22 cellular contexts compared by ENCODE assay signal in the genomic region with DNA sequence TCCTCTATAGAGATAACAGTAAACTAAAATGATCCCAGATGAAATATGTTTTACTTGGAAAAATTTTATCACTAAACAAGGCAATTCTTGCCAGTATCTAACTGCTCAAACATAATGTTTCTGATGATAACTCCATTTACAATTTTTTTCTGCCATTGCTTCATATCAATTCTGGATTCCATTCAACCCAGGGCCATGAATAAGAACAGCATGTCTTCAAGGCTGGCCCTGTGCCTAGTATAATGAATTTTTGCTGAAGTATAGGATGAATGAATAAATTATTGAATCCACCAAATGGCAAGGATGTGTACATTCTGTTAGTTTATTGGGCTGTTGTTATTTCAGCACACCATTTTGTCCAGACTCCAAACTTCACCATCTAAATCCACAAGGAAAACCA.
"Had no signal": no experiment of that assay in that cellular context is flagged by ENCODE, and none has a peak within 500 bp of the region (broad histone marks: within the 10 kb centered on the region; RNA-seq: fewer than 3 reads in every experiment).

No MANE protein-coding gene starts in this region.

- DNase-seq: kidney glomerular epithelial cell; left colon; left lung; lower lobe of right lung; mammary epithelial cell; mesenchymal stem cell; naive thymus-derived CD8-positive, alpha-beta T cell; nucleus accumbens; pancreas; posterior cingulate gyrus; retina; right cardiac atrium; stimulated activated CD4-positive, alpha-beta T cell treated with anti-CD3 and anti-CD28 coated beads, Interleukin-1b, Interleukin-23, amount 100 ng/mL, for 48 hours; stimulated activated CD4-positive, alpha-beta T cell treated with anti-CD3 and anti-CD28 coated beads, Interleukin-2, amount 100 ng/mL, for 48 hours; stimulated activated CD4-positive, alpha-beta T cell treated with anti-CD3 and anti-CD28 coated beads, Interleukin-4, amount 100 ng/mL, for 4 hours; stimulated activated CD8-positive, alpha-beta memory T cell treated with anti-CD3 and anti-CD28 coated beads, Interleukin-4, amount 100 ng/mL, for 48 hours; stimulated activated naive CD4-positive, alpha-beta T cell treated with Interleukin-2 at 50 U/mL for 16 hours; stimulated activated naive CD8-positive, alpha-beta T cell treated with anti-CD3 and anti-CD28 coated beads, Interleukin-15, amount 100 ng/mL, for 72 hours; substantia nigra; uterus had no signal

- ATAC-seq: left colon; left lung; lower lobe of right lung; naive thymus-derived CD8-positive, alpha-beta T cell; pancreas; right cardiac atrium; sciatic nerve; stimulated activated memory B cell treated with anti-CD40 and anti-IgM and Interleukin-4, amounts not matched to agents 10 μg/mL and 1 μg/mL and 100 μg/mL, for 72 hours; stimulated activated naive CD8-positive, alpha-beta T cell treated with anti-CD3 and anti-CD28 coated beads, Interleukin-15, amount 100 ng/mL, for 72 hours had no signal
